ENCODE assay signal across 10 cellular contexts in genomic region chr1:41862411-41863221, GRCh38. TPM values are rescaled to one million over a fixed set of nuclear protein-coding genes. Genes with fewer than 3 reads are reported as not detected.
DNase-seq lines count a peak whose midpoint lies in the region; ATAC-seq and TF ChIP-seq lines count a peak whose summit lies in the region.
"Had no signal": no experiment of that assay in that cellular context is flagged by ENCODE, and none has a peak within 500 bp of the region (broad histone marks: within the 10 kb centered on the region; RNA-seq: fewer than 3 reads in every experiment).

No MANE protein-coding gene starts in this region.

- WGBS in hepatocyte (ENCODE audit: low lambda C conversion rate, missing lambda C conversion rate), result 54% methylated on average over 7 of the region's 7 CpGs

- no peaks in the 10 kb centered on the region for H3K27me3 Mint-ChIP-seq in stimulated activated memory B cell treated with anti-CD40 and anti-IgM and Interleukin-4, amounts not matched to agents 10 μg/mL and 1 μg/mL and 100 μg/mL, for 72 hours

- no peak overlapping the region for H3K4me2 ChIP-seq in hepatocyte

- H3K9me3 ChIP-seq in hepatocyte (ENCODE audit: low read depth), result no peaks in the 10 kb centered on the region

- H3K4me1 Mint-ChIP-seq in stimulated activated memory B cell treated with anti-CD40 and anti-IgM and Interleukin-4, amounts not matched to agents 10 μg/mL and 1 μg/mL and 100 μg/mL, for 72 hours, result peaks cover 27% of the 10 kb centered on the region

- H3K9me2 ChIP-seq in hepatocyte (replicated peaks; ENCODE audit: insufficient read depth), result no peaks in the 10 kb centered on the region

- no peak overlapping the region for H3K27ac Mint-ChIP-seq in stimulated activated memory B cell treated with anti-CD40 and anti-IgM and Interleukin-4, amounts not matched to agents 10 μg/mL and 1 μg/mL and 100 μg/mL, for 72 hours

- H3K36me3 Mint-ChIP-seq in stimulated activated memory B cell treated with anti-CD40 and anti-IgM and Interleukin-4, amounts not matched to agents 10 μg/mL and 1 μg/mL and 100 μg/mL, for 72 hours, result no peaks in the 10 kb centered on the region
- H3K36me3 Mint-ChIP-seq: naive B cell had no signal

- H3K27me3 ChIP-seq in hepatocyte, result no peaks in the 10 kb centered on the region

- ATAC-seq in stimulated activated memory B cell treated with anti-CD40 and anti-IgM and Interleukin-4, amounts not matched to agents 10 μg/mL and 1 μg/mL and 100 μg/mL, for 72 hours, result peak; percentile 57
- ATAC-seq in HG03432 (IDR thresholded peaks at IDR 0.05; ENCODE audit: unreplicated experiment), result no peak

- no peak overlapping the region for H3K4me3 ChIP-seq in hepatocyte
- H3K4me3 ChIP-seq: SK-N-MC had no signal

- H2AFZ ChIP-seq in hepatocyte, result no peak overlapping the region

- H3K36me3 ChIP-seq in hepatocyte (replicated peaks; ENCODE audit: insufficient read depth, low read depth), result no peaks in the 10 kb centered on the region

- H3K4me3 Mint-ChIP-seq in stimulated activated memory B cell treated with anti-CD40 and anti-IgM and Interleukin-4, amounts not matched to agents 10 μg/mL and 1 μg/mL and 100 μg/mL, for 72 hours, result peak overlapping the region; percentile 21
- H3K4me3 Mint-ChIP-seq: naive B cell had no signal

- no peaks in the 10 kb centered on the region for H4K20me1 ChIP-seq in hepatocyte (ENCODE audit: insufficient read depth, poor library complexity, severe bottlenecking)

- peaks cover 5% of the 10 kb centered on the region for H3K4me1 ChIP-seq in hepatocyte (ENCODE audit: insufficient read depth)

- H3K9me3 Mint-ChIP-seq in stimulated activated memory B cell treated with anti-CD40 and anti-IgM and Interleukin-4, amounts not matched to agents 10 μg/mL and 1 μg/mL and 100 μg/mL, for 72 hours, result no peaks in the 10 kb centered on the region
- H3K9me3 Mint-ChIP-seq: naive B cell had no signal

- no peak for TF ChIP-seq CTCF in hepatocyte (IDR thresholded peaks at IDR 0.05; ENCODE audit: poor library complexity)

- no peaks in the 10 kb centered on the region for H3K79me2 ChIP-seq in hepatocyte

- DNase-seq in activated CD4-positive, CD25-positive, alpha-beta regulatory T cell treated with anti-CD3 and anti-CD28 coated beads, Interleukin-2, amount 50 U/mL, for 16 hours (ENCODE audit: low read depth, low spot score), result peak; percentile 19
- DNase-seq in activated CD4-positive, CD25-positive, alpha-beta regulatory T cell treated with anti-CD3 and anti-CD28 coated beads, Interleukin-2, amount 50 U/mL, for 72 hours, result no peak
- peak; percentile 73 for DNase-seq in activated CD8-positive, alpha-beta memory T cell treated with anti-CD3 and anti-CD28 coated beads for 24 hours
- DNase-seq in hepatocyte (ENCODE audit: low spot score) (peak; percentile 22), NCI-H1048 (lab: John Stamatoyannopoulos, UW) (no peak), SKM-1 treated with dmso at 0.1 percent for 144 hours (lab: John Stamatoyannopoulos, UW; ENCODE audit: unreplicated experiment) (no peak)
- DNase-seq: naive B cell had no signal

- H3K27ac ChIP-seq in hepatocyte, result no peak overlapping the region
- H3K27ac ChIP-seq: SK-N-MC had no signal

RNA-seq across cellular contexts. Expression of gene HIVEP3, which starts 56.1 kb away (rescaled TPM):
- 0.57 and 2.3 TPM in 2 replicates for total RNA-seq in hepatocyte
- polyA plus RNA-seq in hepatocyte, result 4.0 and 5.9 TPM in 2 replicates

Comparison
In these comparisons a context has a peak if more than half of its experiments do, and no peak if none do; other contexts are left out.
1. DNase-seq: peak in activated CD4-positive, CD25-positive, alpha-beta regulatory T cell treated with anti-CD3 and anti-CD28 coated beads, Interleukin-2, amount 50 U/mL, for 16 hours (single experiment), activated CD8-positive, alpha-beta memory T cell treated with anti-CD3 and anti-CD28 coated beads for 24 hours (single experiment) and hepatocyte (single experiment); none in activated CD4-positive, CD25-positive, alpha-beta regulatory T cell treated with anti-CD3 and anti-CD28 coated beads, Interleukin-2, amount 50 U/mL, for 72 hours (single experiment), NCI-H1048 (single experiment) and SKM-1 treated with dmso at 0.1 percent for 144 hours (single experiment).